Comparison of ENCODE assay signal across 12 cellular contexts in genomic region chrX:110021180-110022022, GRCh38. TPM values are rescaled to one million over a fixed set of nuclear protein-coding genes. Genes with fewer than 3 reads are reported as not detected.
DNase-seq lines count a peak whose midpoint lies in the region; ATAC-seq and TF ChIP-seq lines count a peak whose summit lies in the region.
"Had no signal": no experiment of that assay in that cellular context is flagged by ENCODE, and none has a peak within 500 bp of the region (broad histone marks: within the 10 kb centered on the region; RNA-seq: fewer than 3 reads in every experiment).

No MANE protein-coding gene starts in this region.

- no peak for ATAC-seq in GM18907 (IDR thresholded peaks at IDR 0.05; ENCODE audit: unreplicated experiment)
- no peak for ATAC-seq in HG03571 (IDR thresholded peaks at IDR 0.05; ENCODE audit: unreplicated experiment)

- H3K4me1 ChIP-seq in OCI-LY3 (ENCODE audit: low read length) = peaks cover 35% of the 10 kb centered on the region
- peaks cover 34% of the 10 kb centered on the region for H3K4me1 ChIP-seq in skeletal muscle satellite cell (ENCODE audit: control insufficient read depth, insufficient read depth, low read length)

- H3K27ac ChIP-seq in OCI-LY3 (ENCODE audit: low read length) = no peak overlapping the region

- 0 out of 2 replicates have a peak, but pooled peaks cover 4% of the 10 kb centered on the region for H3K79me2 ChIP-seq in OCI-LY3 (ENCODE audit: low read length)

- peaks cover 25% of the 10 kb centered on the region for H3K36me3 ChIP-seq in OCI-LY3 (replicated peaks; ENCODE audit: low read depth, low read length)
- H3K36me3 ChIP-seq in skeletal muscle satellite cell (ENCODE audit: insufficient read depth, low read length) = peaks cover 2% of the 10 kb centered on the region

- no peaks in the 10 kb centered on the region; the same call in 1 of the 2 replicates for H4K20me1 ChIP-seq in OCI-LY3 (ENCODE audit: insufficient read depth, low read length)

- in situ Hi-C loops in GM13976 (cut with MboI; ENCODE audit: low sequenced_read_pairs, unreplicated experiment) = no loop called here
- in situ Hi-C loops in GM13977 (cut with MboI; ENCODE audit: low pct_unique_long_range_greater_than_20kb, low sequenced_read_pairs, unreplicated experiment) = no loop called here

- H3K9ac ChIP-seq in OCI-LY3 (ENCODE audit: low read length) (no peak overlapping the region), skeletal muscle satellite cell (ENCODE audit: low read depth, low read length) (peak overlapping the region; percentile 10)

- DNase-seq in GM03348 (ENCODE audit: low spot score) = peak; percentile 35
- peak; percentile 47 for DNase-seq in fibroblast of the conjunctiva (ENCODE audit: low read depth)
- no peak for DNase-seq in GM13976 (ENCODE audit: low spot score)
- no peak for DNase-seq in GM13977 (ENCODE audit: low spot score)
- DNase-seq: activated CD4-positive, alpha-beta T cell treated with anti-CD3 and anti-CD28 coated beads, Interleukin-2, amount 50 U/mL, for 48 hours; activated naive CD4-positive, alpha-beta T cell; midbrain; NCI-H526 treated with DMSO at 0.1 percent for 48 hours had no signal

- H3K9me3 ChIP-seq in OCI-LY3 (ENCODE audit: insufficient read depth, low read length) (no peaks in the 10 kb centered on the region), skeletal muscle satellite cell (replicated peaks; ENCODE audit: low read length) (no peaks in the 10 kb centered on the region)

- H3K27me3 ChIP-seq in OCI-LY3 (ENCODE audit: low read depth, low read length) (no peaks in the 10 kb centered on the region), skeletal muscle satellite cell (ENCODE audit: control insufficient read depth, insufficient read depth, low read length) (peaks cover 6% of the 10 kb centered on the region)

- TF ChIP-seq CTCF in OCI-LY3 (IDR thresholded peaks at IDR 0.05; ENCODE audit: low read depth, low read length) (no peak), GM13976 (IDR thresholded peaks at IDR 0.05; ENCODE audit: borderline replicate concordance, control extremely low read depth, extremely low read depth, insufficient read depth, missing control alignments) (no peak), GM13977 (IDR thresholded peaks at IDR 0.05; ENCODE audit: extremely low read depth, insufficient read depth, missing control alignments) (no peak)

- H3K4me3 ChIP-seq in OCI-LY3 (ENCODE audit: low read length) = no peak overlapping the region
- no peak overlapping the region for H3K4me3 ChIP-seq in skeletal muscle satellite cell (ENCODE audit: low read length)

- no peak overlapping the region for H2AFZ ChIP-seq in OCI-LY3 (ENCODE audit: low read depth, low read length)

- H3K4me2 ChIP-seq in OCI-LY3 (ENCODE audit: low read length) (peak overlapping the region; percentile 68; the same call in 1 of the 2 replicates), skeletal muscle satellite cell (ENCODE audit: low read length) (peak overlapping the region; percentile 35)

RNA-seq across cellular contexts. Expression of gene TMEM164, which starts 18.5 kb away (rescaled TPM):
- total RNA-seq in skeletal muscle satellite cell (2012; rRNA removed) = 16.2 and 18.0 TPM in 2 replicates

Comparison
In these comparisons a context has a peak if more than half of its experiments do, and no peak if none do; other contexts are left out.
1. DNase-seq: peak in GM03348 (single experiment) and fibroblast of the conjunctiva (single experiment); none in GM13976 (single experiment) and GM13977 (single experiment).